18 cellular contexts compared by ENCODE assay signal in genomic region chr2:99200232-99200631, GRCh38. TPM values are rescaled to one million over a fixed set of nuclear protein-coding genes. Genes with fewer than 3 reads are reported as not detected.
"Had no signal": no experiment of that assay in that cellular context is flagged by ENCODE, and none has a peak within 500 bp of the region (broad histone marks: within the 10 kb centered on the region; RNA-seq: fewer than 3 reads in every experiment).

No MANE protein-coding gene starts in this region.

- H3K4me1 Mint-ChIP-seq: activated CD8-positive, alpha-beta memory T cell treated with anti-CD3 and anti-CD28 coated beads, Interleukin-2, amount 10 ng/mL, durations not matched to agents 7 days and 5 days; stimulated activated effector memory CD8-positive, alpha-beta T cell treated with anti-CD3 and anti-CD28 coated beads, Interleukin-12 subunit alpha, Interleukin-12 subunit beta, amount 100 ng/mL, for 72 hours had no signal

- DNase-seq: activated CD4-positive, alpha-beta memory T cell treated with anti-CD3 and anti-CD28 coated beads for 36 hours; activated CD4-positive, alpha-beta T cell treated with anti-CD3 and anti-CD28 coated beads for 36 hours; activated CD8-positive, alpha-beta memory T cell treated with anti-CD3 and anti-CD28 coated beads, Interleukin-2, amount 10 ng/mL, durations not matched to agents 7 days and 5 days; activated effector memory CD4-positive, alpha-beta T cell treated with Interleukin-2 at 50 U/mL for 16 hours; activated T-cell treated with anti-CD3 and anti-CD28 coated beads, Interleukin-2, amount 50 U/mL, for 4 hours; amygdala; body of pancreas; caudate nucleus; islet precursor cell; midbrain; T-helper 1 cell; upper lobe of right lung had no signal

- H3K27me3 Mint-ChIP-seq: activated CD4-positive, alpha-beta memory T cell treated with anti-CD3 and anti-CD28 coated beads for 36 hours; activated CD4-positive, alpha-beta T cell treated with anti-CD3 and anti-CD28 coated beads for 36 hours; activated CD8-positive, alpha-beta memory T cell treated with anti-CD3 and anti-CD28 coated beads, Interleukin-2, amount 10 ng/mL, durations not matched to agents 7 days and 5 days had no signal

- H3K9me3 Mint-ChIP-seq: activated CD4-positive, alpha-beta memory T cell treated with anti-CD3 and anti-CD28 coated beads for 36 hours; activated naive CD4-positive, alpha-beta T cell treated with anti-CD3 and anti-CD28 coated beads, Interleukin-2, amount 50 U/mL, for 72 hours; activated T-cell treated with anti-CD3 and anti-CD28 coated beads, Interleukin-2, amount 50 U/mL, for 4 hours had no signal

- ATAC-seq: activated CD4-positive, alpha-beta T cell treated with anti-CD3 and anti-CD28 coated beads for 36 hours; activated CD8-positive, alpha-beta memory T cell treated with anti-CD3 and anti-CD28 coated beads, Interleukin-2, amount 10 ng/mL, durations not matched to agents 7 days and 5 days; activated naive CD4-positive, alpha-beta T cell treated with anti-CD3 and anti-CD28 coated beads, Interleukin-2, amount 50 U/mL, for 72 hours; activated T-cell treated with anti-CD3 and anti-CD28 coated beads, Interleukin-2, amount 50 U/mL, for 4 hours; body of pancreas; esophagus mucosa; stimulated activated effector memory CD8-positive, alpha-beta T cell treated with anti-CD3 and anti-CD28 coated beads, Interleukin-12 subunit alpha, Interleukin-12 subunit beta, amount 100 ng/mL, for 72 hours; upper lobe of right lung had no signal

- H3K27ac Mint-ChIP-seq: activated CD4-positive, alpha-beta memory T cell treated with anti-CD3 and anti-CD28 coated beads for 36 hours; activated CD4-positive, alpha-beta T cell treated with anti-CD3 and anti-CD28 coated beads for 36 hours; activated CD8-positive, alpha-beta memory T cell treated with anti-CD3 and anti-CD28 coated beads, Interleukin-2, amount 10 ng/mL, durations not matched to agents 7 days and 5 days; stimulated activated effector memory CD8-positive, alpha-beta T cell treated with anti-CD3 and anti-CD28 coated beads, Interleukin-12 subunit alpha, Interleukin-12 subunit beta, amount 100 ng/mL, for 72 hours had no signal

- H3K4me3 Mint-ChIP-seq: activated CD4-positive, alpha-beta memory T cell treated with anti-CD3 and anti-CD28 coated beads for 36 hours; activated CD4-positive, alpha-beta T cell treated with anti-CD3 and anti-CD28 coated beads for 36 hours; activated CD8-positive, alpha-beta memory T cell treated with anti-CD3 and anti-CD28 coated beads, Interleukin-2, amount 10 ng/mL, durations not matched to agents 7 days and 5 days; activated T-cell treated with anti-CD3 and anti-CD28 coated beads, Interleukin-2, amount 50 U/mL, for 4 hours; stimulated activated effector memory CD8-positive, alpha-beta T cell treated with anti-CD3 and anti-CD28 coated beads, Interleukin-12 subunit alpha, Interleukin-12 subunit beta, amount 100 ng/mL, for 72 hours had no signal

RNA-seq across cellular contexts. Expression of gene LYG2, which starts 55.2 kb away (rescaled TPM):
- total RNA-seq: activated CD4-positive, alpha-beta memory T cell treated with anti-CD3 and anti-CD28 coated beads for 36 hours; activated CD4-positive, alpha-beta T cell treated with anti-CD3 and anti-CD28 coated beads for 36 hours; activated CD8-positive, alpha-beta memory T cell treated with anti-CD3 and anti-CD28 coated beads, Interleukin-2, amount 10 ng/mL, durations not matched to agents 7 days and 5 days; activated naive CD4-positive, alpha-beta T cell treated with anti-CD3 and anti-CD28 coated beads, Interleukin-2, amount 50 U/mL, for 72 hours; activated T-cell treated with anti-CD3 and anti-CD28 coated beads, Interleukin-2, amount 50 U/mL, for 4 hours; body of pancreas; esophagus mucosa; lung; renal cortical epithelial cell; thoracic aorta; upper lobe of right lung had no signal
- polyA plus RNA-seq: lung had no signal
